8 cellular contexts compared by ENCODE assay signal in the genomic region with DNA sequence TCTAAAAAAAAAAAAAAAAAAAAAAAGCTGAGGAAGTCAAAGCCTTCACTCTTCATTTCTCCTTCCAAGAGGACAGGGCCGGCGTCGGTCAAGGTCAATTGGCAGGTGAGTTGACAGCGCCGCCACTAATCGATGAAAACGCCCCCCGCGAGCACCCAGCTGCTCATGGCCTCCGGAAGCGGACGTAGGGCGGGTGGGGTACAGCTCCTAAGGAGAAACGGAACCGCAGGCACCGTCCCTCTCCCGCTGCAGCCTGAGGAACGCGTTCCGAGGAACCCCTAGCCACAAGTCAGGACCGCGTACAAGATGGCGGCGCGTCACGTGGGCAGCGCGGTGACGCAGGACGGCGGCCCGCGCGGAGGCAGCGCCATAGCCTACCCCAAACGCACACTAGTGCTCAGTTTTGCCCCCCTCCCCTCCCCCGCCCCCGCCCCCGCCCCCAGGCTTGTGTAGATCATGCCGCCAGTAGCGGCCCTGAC. TPM values are rescaled to one million over a fixed set of nuclear protein-coding genes. Genes with fewer than 3 reads are reported as not detected.
DNase-seq lines count a peak whose midpoint lies in the region; ATAC-seq and TF ChIP-seq lines count a peak whose summit lies in the region.

A gene (plus strand): TSS at position 465 of the 479 bp plus-strand sequence. CDS start 16,045 bp downstream, outside the sequence.

- peak within 1 kb of the TSS; percentile 94 for H3K4me3 Mint-ChIP-seq in activated CD4-positive, alpha-beta T cell treated with anti-CD3 and anti-CD28 coated beads, Interleukin-2, amount 10 ng/mL, durations not matched to agents 24 days and 14 days

- no peaks in the 10 kb centered on the region for H3K27me3 Mint-ChIP-seq in activated CD4-positive, alpha-beta T cell treated with anti-CD3 and anti-CD28 coated beads, Interleukin-2, amount 10 ng/mL, durations not matched to agents 24 days and 14 days

- H3K27ac Mint-ChIP-seq in activated CD4-positive, alpha-beta T cell treated with anti-CD3 and anti-CD28 coated beads, Interleukin-2, amount 10 ng/mL, durations not matched to agents 24 days and 14 days, result peak within 1 kb of the TSS; percentile 99

- peak; percentile 97 for TF ChIP-seq POLR2A in GM19099 (IDR thresholded peaks at IDR 0.05; ENCODE audit: extremely low read depth, insufficient read length, low read depth)

- no peaks in the 10 kb centered on the region for H3K36me3 ChIP-seq in left lung

- DNase-seq in Ammon's horn (ENCODE audit: low spot score) (peak; percentile 95), NCI-H524 treated with DMSO at 0.1 percent for 48 hours (lab: John Stamatoyannopoulos, UW) (peak; percentile 63), dedifferentiated amniotic fluid mesenchymal stem cell (ENCODE audit: extremely low spot score) (peak; percentile 73), left lung (peak; percentile 91 to 96)
- peak; percentile 98 for DNase-seq in activated CD4-positive, alpha-beta T cell treated with anti-CD3 and anti-CD28 coated beads, Interleukin-2, amount 10 ng/mL, durations not matched to agents 24 days and 14 days
- DNase-seq in stimulated activated CD4-positive, alpha-beta T cell treated with anti-CD3 and anti-CD28 coated beads, Interleukin-2, amount 100 ng/mL, for 4 hours (ENCODE audit: low read depth), result peak; percentile 86

- intact Hi-C loops in activated CD4-positive, alpha-beta T cell treated with anti-CD3 and anti-CD28 coated beads, Interleukin-2, amount 10 ng/mL, durations not matched to agents 24 days and 14 days (cut with micrococcal nuclease), result loop anchor here (2.0 to 10.0 kb wide), 6 partner anchors 61 to 561 kb away; a partner anchor contains a TSS
- intact Hi-C loops in left lung (cut with DNase I), result no loop called here

- H3K27ac ChIP-seq in left lung, result peak within 1 kb of the TSS; percentile 96 to 97

- H3K9me3 Mint-ChIP-seq in activated CD4-positive, alpha-beta T cell treated with anti-CD3 and anti-CD28 coated beads, Interleukin-2, amount 10 ng/mL, durations not matched to agents 24 days and 14 days, result no peaks in the 10 kb centered on the region

- ATAC-seq in HG03432 (IDR thresholded peaks at IDR 0.05; ENCODE audit: unreplicated experiment) (peak; percentile 76), left lung (peak; percentile 88)

- peak within 1 kb of the TSS; percentile 97 to 99 for H3K4me3 ChIP-seq in left lung

- TF ChIP-seq CTCF in left lung (IDR thresholded peaks at IDR 0.05), result no peak

- H3K9me3 ChIP-seq in left lung, result no peaks in the 10 kb centered on the region

- peaks cover 31% of the 10 kb centered on the region for H3K4me1 Mint-ChIP-seq in activated CD4-positive, alpha-beta T cell treated with anti-CD3 and anti-CD28 coated beads, Interleukin-2, amount 10 ng/mL, durations not matched to agents 24 days and 14 days

- peaks cover 7 to 42% of the 10 kb centered on the region in 2 donors for H3K4me1 ChIP-seq in left lung

- peaks cover 11% of the 10 kb centered on the region for H3K36me3 Mint-ChIP-seq in activated CD4-positive, alpha-beta T cell treated with anti-CD3 and anti-CD28 coated beads, Interleukin-2, amount 10 ng/mL, durations not matched to agents 24 days and 14 days (ENCODE audit: low read depth)

- H3K27me3 ChIP-seq in left lung, result no peaks in the 10 kb centered on the region

RNA-seq across cellular contexts. Expression of the gene that starts here (rescaled TPM):
- 66.0 and 67.6 TPM in 2 replicates for total RNA-seq in activated CD4-positive, alpha-beta T cell treated with anti-CD3 and anti-CD28 coated beads, Interleukin-2, amount 10 ng/mL, durations not matched to agents 24 days and 14 days
- total RNA-seq in left lung, result 10 to 100 TPM; 33.0 to 34.4 TPM

Comparison
In these comparisons a context has a peak if more than half of its experiments do, and no peak if none do; other contexts are left out.
1. Peak in every context shown above with its lines: DNase-seq, ATAC-seq, H3K4me3 ChIP-seq and H3K27ac ChIP-seq.